ENCODE assay signal across 30 cellular contexts in the genomic region with DNA sequence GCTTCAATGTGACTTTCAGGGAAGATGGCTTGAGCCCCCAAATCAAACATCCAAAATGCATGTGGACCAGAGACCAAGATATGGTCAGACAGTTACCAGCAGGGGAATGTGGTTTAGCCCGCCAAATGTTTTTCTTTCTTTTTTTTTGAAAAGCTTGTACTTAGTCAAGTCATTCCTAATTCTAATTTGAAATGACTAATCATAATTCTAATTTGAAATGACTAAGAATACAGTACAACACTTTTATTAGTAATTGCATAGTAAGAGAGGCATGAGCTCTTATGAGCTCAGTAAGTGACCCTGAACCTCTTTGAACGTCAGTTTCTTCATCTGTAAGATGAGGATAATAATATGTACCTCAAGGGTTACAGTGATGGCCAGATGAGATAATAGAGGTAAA.
DNase-seq lines count a peak whose midpoint lies in the region; ATAC-seq, FAIRE-seq and TF ChIP-seq lines count a peak whose summit lies in the region.
"Had no signal": no experiment of that assay in that cellular context is flagged by ENCODE, and none has a peak within 500 bp of the region (broad histone marks: within the 10 kb centered on the region; RNA-seq: fewer than 3 reads in every experiment).

No MANE protein-coding gene starts in this region.

- no peak overlapping the region for H3K4me3 Mint-ChIP-seq in stimulated activated naive CD8-positive, alpha-beta T cell treated with anti-CD3 and anti-CD28 coated beads, Interleukin-15, amount 100 ng/mL, for 72 hours
- H3K4me3 Mint-ChIP-seq in activated T-helper 17 cell treated with anti-CD3 and anti-CD28 coated beads, Interleukin-2, amount 50 U/mL, for 72 hours, result no peak overlapping the region
- H3K4me3 Mint-ChIP-seq: CD8-positive, alpha-beta T cell; nephron progenitor cell; stimulated activated naive B cell treated with anti-CD40 and anti-IgM and Interleukin-4, amounts not matched to agents 10 μg/mL and 1 μg/mL and 100 μg/mL, for 72 hours had no signal

- H3K27ac ChIP-seq in HepG2 (ENCODE audit: extremely low read length, insufficient read depth, low read length) (no peak overlapping the region), stomach (no peak overlapping the region)
- H3K27ac ChIP-seq: A549, ovary, PC-9, testis had no signal

- in situ Hi-C loops in HepG2 (cut with HindIII; ENCODE audit: extremely low pct_ligation_motif_present, low pct_unique_long_range_greater_than_20kb), result no loop called here

- TF ChIP-seq POLR2A in HepG2 (IDR thresholded peaks at IDR 0.05; ENCODE audit: insufficient read depth in 1 of 2, low read depth in 2 of 2, low read length in 2 of 2) (no peak), stomach (IDR thresholded peaks at IDR 0.05) (no peak)

- H4K20me1 ChIP-seq in HepG2 (ENCODE audit: insufficient read depth, low read length), result no peaks in the 10 kb centered on the region

- H3K36me3 ChIP-seq in HepG2 (replicated peaks in 1 of 2; ENCODE audit: control insufficient read depth in 1 of 2, insufficient read depth in 2 of 2, low read length in 2 of 2), result peaks cover 4 to 28% of the 10 kb centered on the region in 2 experiments; a peak in 4 of 5 replicates
- H3K36me3 ChIP-seq in stomach, result peaks cover 2 to 62% (median 50%) of the 10 kb centered on the region in 4 donors
- H3K36me3 ChIP-seq: ovary had no signal

- no peak for FAIRE-seq in HepG2 (lab: Jason Lieb, UNC)
- no peak for FAIRE-seq in frontal cortex (lab: Jason Lieb, UNC)
- FAIRE-seq: A549, endometrium, urothelium cell line had no signal

- no peak overlapping the region for H2AFZ ChIP-seq in HepG2 (ENCODE audit: low read length)
- H2AFZ ChIP-seq: PC-9 had no signal

- H3K79me2 ChIP-seq in HepG2 (ENCODE audit: insufficient read depth, low read length), result no peaks in the 10 kb centered on the region

- H3K4me1 Mint-ChIP-seq in stimulated activated naive CD8-positive, alpha-beta T cell treated with anti-CD3 and anti-CD28 coated beads, Interleukin-15, amount 100 ng/mL, for 72 hours, result no peaks in the 10 kb centered on the region
- peaks cover 5% of the 10 kb centered on the region for H3K4me1 Mint-ChIP-seq in activated T-helper 17 cell treated with anti-CD3 and anti-CD28 coated beads, Interleukin-2, amount 50 U/mL, for 72 hours

- DNase-seq in stimulated activated naive CD8-positive, alpha-beta T cell treated with anti-CD3 and anti-CD28 coated beads, Interleukin-15, amount 100 ng/mL, for 72 hours, result no peak
- DNase-seq in stimulated activated naive CD8-positive, alpha-beta T cell treated with anti-CD3 and anti-CD28 coated beads, Interleukin-15, Interleukin-2, amounts not matched to agents 100 U/mL and 50 U/mL, for 24 hours, result no peak
- DNase-seq in fibroblast of mammary gland (ENCODE audit: low read depth), result peak; percentile 35
- DNase-seq in C1 segment of cervical spinal cord (lab: John Stamatoyannopoulos, UW), result no peak
- no peak for DNase-seq in HepG2 (ENCODE audit: low spot score)
- DNase-seq in frontal cortex (ENCODE audit: low spot score in 2 of 2), result no peak
- DNase-seq in stomach, result no peak
- DNase-seq: activated effector memory CD4-positive, alpha-beta T cell treated with anti-CD3 and anti-CD28 coated beads, Interleukin-2, amount 50 U/mL, for 16 hours; activated T-cell treated with anti-CD3 and anti-CD28 coated beads for 4 hours; AML-193; CD8-positive, alpha-beta T cell; cerebellar nuclear complex; DMS 273 treated with DMSO at 0.1 percent for 48 hours; Kasumi-1; mammary epithelial cell; NCI-H1436; NCI-H2081 treated with DMSO at 0.1 percent for 48 hours; NCI-H226; NCI-H69; nephron progenitor cell; ovary; PC-9; stimulated activated naive B cell treated with anti-CD40 and anti-IgM and Interleukin-4, amounts not matched to agents 10 μg/mL and 1 μg/mL and 100 μg/mL, for 72 hours; testis had no signal

- no peak overlapping the region for H3K9ac ChIP-seq in HepG2 (ENCODE audit: insufficient read depth, low read depth, low read length)

- POLR2A ChIA-PET in HepG2 (lab: Yijun Ruan, JAX), result no interaction called here

- no peak for TF ChIP-seq EP300 in HepG2 (IDR thresholded peaks at IDR 0.05; ENCODE audit: low read depth in 2 of 2, low read length in 2 of 2)
- no peak for TF ChIP-seq EP300 in HepG2 (CRISPR knock-in tag; IDR thresholded peaks at IDR 0.05; ENCODE audit: borderline replicate concordance)
- TF ChIP-seq EP300 in stomach (IDR thresholded peaks at IDR 0.05), result no peak

- 88% methylated on average over 2 of the region's 2 CpGs for WGBS in HepG2 (ENCODE audit: low lambda C conversion rate)
- WGBS in stomach, 5 donors, result 71 to 86% (median 77%) methylated on average over 2 of the region's 2 CpGs

- H3K36me3 Mint-ChIP-seq in activated T-helper 17 cell treated with anti-CD3 and anti-CD28 coated beads, Interleukin-2, amount 50 U/mL, for 72 hours (ENCODE audit: low read depth), result peaks cover 65% of the 10 kb centered on the region

- no peak overlapping the region for H3K4me3 ChIP-seq in fibroblast of mammary gland (ENCODE audit: control insufficient read depth, low read depth, low read length)
- no peak overlapping the region for H3K4me3 ChIP-seq in HepG2 (replicated peaks in 1 of 3; ENCODE audit: insufficient read depth in 1 of 3, low read depth in 2 of 3, low read length in 3 of 3)
- H3K4me3 ChIP-seq in stomach, result no peak overlapping the region
- H3K4me3 ChIP-seq: A549, HAP-1, ovary, PC-9, testis had no signal

- peaks cover 16% of the 10 kb centered on the region for H3K4me1 ChIP-seq in HepG2 (ENCODE audit: insufficient read depth, low read length)
- H3K4me1 ChIP-seq in stomach, result peaks cover 0 to 38% (median 16%) of the 10 kb centered on the region in 4 donors
- H3K4me1 ChIP-seq: A549, testis had no signal

- H3K4me2 ChIP-seq in HepG2 (ENCODE audit: low read depth, low read length), result no peak overlapping the region
- H3K4me2 ChIP-seq: A549, PC-9 had no signal

- TF ChIP-seq RAD21 in HepG2 (CRISPR knock-in tag; IDR thresholded peaks at IDR 0.05), result no peak

- TF ChIP-seq CTCF in fibroblast of mammary gland (conservative IDR thresholded peaks at IDR 0.05; ENCODE audit: control insufficient read depth, insufficient read depth, low read depth, low read length) (no peak), HepG2 (CRISPR knock-in tag; IDR thresholded peaks at IDR 0.05) (no peak), stomach (IDR thresholded peaks at IDR 0.05) (no peak)

- no peak overlapping the region for H3K27ac Mint-ChIP-seq in stimulated activated naive CD8-positive, alpha-beta T cell treated with anti-CD3 and anti-CD28 coated beads, Interleukin-15, amount 100 ng/mL, for 72 hours
- H3K27ac Mint-ChIP-seq in activated T-helper 17 cell treated with anti-CD3 and anti-CD28 coated beads, Interleukin-2, amount 50 U/mL, for 72 hours, result no peak overlapping the region
- H3K27ac Mint-ChIP-seq: CD8-positive, alpha-beta T cell; nephron progenitor cell; stimulated activated naive B cell treated with anti-CD40 and anti-IgM and Interleukin-4, amounts not matched to agents 10 μg/mL and 1 μg/mL and 100 μg/mL, for 72 hours had no signal

- H3K27me3 ChIP-seq in HepG2 (ENCODE audit: control insufficient read depth in 1 of 2, insufficient read depth in 2 of 2, low read length in 2 of 2) (no peaks in the 10 kb centered on the region), stomach (no peaks in the 10 kb centered on the region)
- H3K27me3 ChIP-seq: ovary, testis had no signal

- no TSS peak for BruUV-seq in HepG2 (replicated peaks; lab: Mats Ljungman, UMichigan)

- no peaks in the 10 kb centered on the region for H3K9me3 ChIP-seq in HepG2 (ENCODE audit: low read length)
- no peaks in the 10 kb centered on the region for H3K9me3 ChIP-seq in stomach
- H3K9me3 ChIP-seq: A549, HAP-1, ovary, testis had no signal

- no peaks in the 10 kb centered on the region for H3K9me3 Mint-ChIP-seq in stimulated activated naive CD8-positive, alpha-beta T cell treated with anti-CD3 and anti-CD28 coated beads, Interleukin-15, amount 100 ng/mL, for 72 hours
- H3K9me3 Mint-ChIP-seq in activated T-helper 17 cell treated with anti-CD3 and anti-CD28 coated beads, Interleukin-2, amount 50 U/mL, for 72 hours, result no peaks in the 10 kb centered on the region
- H3K9me3 Mint-ChIP-seq: CD8-positive, alpha-beta T cell; nephron progenitor cell; stimulated activated naive B cell treated with anti-CD40 and anti-IgM and Interleukin-4, amounts not matched to agents 10 μg/mL and 1 μg/mL and 100 μg/mL, for 72 hours had no signal

- peak; percentile 53 for ATAC-seq in stimulated activated naive CD8-positive, alpha-beta T cell treated with anti-CD3 and anti-CD28 coated beads, Interleukin-15, amount 100 ng/mL, for 72 hours
- no peak for ATAC-seq in stimulated activated naive CD8-positive, alpha-beta T cell treated with anti-CD3 and anti-CD28 coated beads, Interleukin-15, Interleukin-2, amounts not matched to agents 100 U/mL and 50 U/mL, for 24 hours
- ATAC-seq in activated T-helper 17 cell treated with anti-CD3 and anti-CD28 coated beads, Interleukin-2, amount 50 U/mL, for 72 hours (replicated peaks), result peak; percentile 82
- ATAC-seq in HepG2, result no peak
- ATAC-seq: A549; CD8-positive, alpha-beta T cell; Right ventricle myocardium inferior had no signal

- no peaks in the 10 kb centered on the region for H3K27me3 Mint-ChIP-seq in stimulated activated naive CD8-positive, alpha-beta T cell treated with anti-CD3 and anti-CD28 coated beads, Interleukin-15, amount 100 ng/mL, for 72 hours
- H3K27me3 Mint-ChIP-seq in activated T-helper 17 cell treated with anti-CD3 and anti-CD28 coated beads, Interleukin-2, amount 50 U/mL, for 72 hours, result no peaks in the 10 kb centered on the region
- H3K27me3 Mint-ChIP-seq: stimulated activated naive B cell treated with anti-CD40 and anti-IgM and Interleukin-4, amounts not matched to agents 10 μg/mL and 1 μg/mL and 100 μg/mL, for 72 hours had no signal

- CTCF ChIA-PET in HepG2 (lab: Yijun Ruan, JAX; ENCODE audit: low intra/inter-chr PET ratio, low total read pairs), result no interaction called here

- intact Hi-C loops in HepG2 (cut with micrococcal nuclease; ENCODE audit: unreplicated experiment), result no loop called here
- intact Hi-C loops in stomach (cut with DNase I; ENCODE audit: low total_unique reads), result no loop called here

TF ChIP-seq in HepG2, 621 proteins besides CTCF, POLR2A, EP300 and RAD21 (continues in another document):
- TF ChIP-seq TEAD2 (CRISPR knock-in tag; IDR thresholded peaks at IDR 0.05), result no peak
- no peak for TF ChIP-seq KDM3A (CRISPR knock-in tag; IDR thresholded peaks at IDR 0.05; ENCODE audit: low read depth)
- no peak for TF ChIP-seq PRPF4 (IDR thresholded peaks at IDR 0.05; ENCODE audit: low read depth, low read length, poor library complexity, severe bottlenecking)
- TF ChIP-seq SAP130 (CRISPR knock-in tag; IDR thresholded peaks at IDR 0.05; ENCODE audit: low read depth), result no peak
- no peak for TF ChIP-seq MTA3 (CRISPR knock-in tag; IDR thresholded peaks at IDR 0.05)
- TF ChIP-seq ZNF382 (CRISPR knock-in tag; IDR thresholded peaks at IDR 0.05; ENCODE audit: borderline replicate concordance), result no peak
- TF ChIP-seq, protein P1, sequence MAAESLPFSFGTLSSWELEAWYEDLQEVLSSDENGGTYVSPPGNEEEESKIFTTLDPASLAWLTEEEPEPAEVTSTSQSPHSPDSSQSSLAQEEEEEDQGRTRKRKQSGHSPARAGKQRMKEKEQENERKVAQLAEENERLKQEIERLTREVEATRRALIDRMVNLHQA (CRISPR knock-in tag; IDR thresholded peaks at IDR 0.05), result no peak
- TF ChIP-seq MED13 (CRISPR knock-in tag; IDR thresholded peaks at IDR 0.05), result no peak
- no peak for TF ChIP-seq CENPT (CRISPR knock-in tag; IDR thresholded peaks at IDR 0.05; ENCODE audit: low read depth)

Comparison
In these comparisons a context has a peak if more than half of its experiments do, and no peak if none do; other contexts are left out.
1. ATAC-seq: peak in stimulated activated naive CD8-positive, alpha-beta T cell treated with anti-CD3 and anti-CD28 coated beads, Interleukin-15, amount 100 ng/mL, for 72 hours (single experiment) and activated T-helper 17 cell treated with anti-CD3 and anti-CD28 coated beads, Interleukin-2, amount 50 U/mL, for 72 hours (single experiment); none in stimulated activated naive CD8-positive, alpha-beta T cell treated with anti-CD3 and anti-CD28 coated beads, Interleukin-15, Interleukin-2, amounts not matched to agents 100 U/mL and 50 U/mL, for 24 hours (single experiment) and HepG2 (single experiment).